8 cellular contexts compared by ENCODE assay signal in the genomic region with DNA sequence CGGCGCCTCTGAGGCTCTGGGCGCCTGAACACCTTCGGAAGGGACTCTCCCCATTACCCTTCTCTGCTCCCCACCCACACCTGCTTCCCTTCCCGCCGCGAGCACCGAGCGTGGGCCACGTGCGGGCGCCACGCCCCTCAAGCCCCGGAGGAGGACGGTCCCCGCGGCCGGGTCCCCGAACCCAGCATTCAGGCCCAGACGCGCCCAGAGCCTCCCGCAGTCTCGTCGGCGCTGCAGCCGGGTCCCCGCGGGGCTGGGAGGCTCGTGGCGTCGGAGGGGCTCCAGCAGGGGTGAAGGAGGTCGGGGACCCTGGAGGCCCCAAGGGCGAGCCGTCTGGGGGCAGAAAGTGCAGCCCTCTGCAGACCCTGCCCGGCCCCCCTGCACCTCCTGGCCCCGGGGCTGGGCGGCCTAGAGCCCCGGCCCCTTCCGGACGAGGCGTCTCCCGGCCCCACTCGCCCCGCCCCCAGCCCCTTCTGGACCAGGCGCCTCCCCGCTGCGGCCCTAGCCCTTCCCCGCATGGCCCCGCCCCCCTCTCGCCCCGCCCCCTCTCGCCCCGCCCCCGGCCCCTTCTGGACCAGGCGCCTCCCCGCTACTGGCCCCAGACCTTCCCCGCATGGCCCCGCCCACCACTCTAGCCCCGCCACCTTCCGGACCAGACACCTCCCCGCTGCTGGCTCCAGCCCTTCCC. TPM values are rescaled to one million over a fixed set of nuclear protein-coding genes. Genes with fewer than 3 reads are reported as not detected.
A peak's percentile ranks its signal among the peaks of the same experiment; 100 is the strongest.
DNase-seq lines count a peak whose midpoint lies in the region; ATAC-seq and TF ChIP-seq lines count a peak whose summit lies in the region.

No MANE protein-coding gene starts in this region.

- H3K27ac ChIP-seq in CD8-positive, alpha-beta T cell (ENCODE audit: low read depth, low read length) = no peak overlapping the region
- H3K27ac ChIP-seq in adrenal gland = peak overlapping the region in 1 of 5 donors; percentile 78

- intact Hi-C loops in CD8-positive, alpha-beta T cell (cut with DNase I, micrococcal nuclease) = loop anchor here (1.0 to 10.0 kb wide), 4 partner anchors 24 to 147 kb away; partner anchors contain the start of genes LRRC47 (in 2 of the 2), C1orf174 (in 1 of the 2) and TPRG1L (in 1 of the 2)
- intact Hi-C loops in adrenal gland (cut with DNase I) = no loop called here
- intact Hi-C loops in left ventricle myocardium superior (cut with micrococcal nuclease) = no loop called here

- POLR2A ChIA-PET in CD8-positive, alpha-beta T cell (lab: Charles Lee) = no interaction called here

- H3K4me3 Mint-ChIP-seq in CD8-positive, alpha-beta T cell = peak overlapping the region; percentile 80

- H3K9me3 ChIP-seq in CD8-positive, alpha-beta T cell (ENCODE audit: low read length) = no peaks in the 10 kb centered on the region
- H3K9me3 ChIP-seq in adrenal gland (replicated peaks in 1 of 3) = no peaks in the 10 kb centered on the region

- no peak overlapping the region for H3K27ac Mint-ChIP-seq in CD8-positive, alpha-beta T cell

- H3K4me3 ChIP-seq in CD8-positive, alpha-beta T cell (ENCODE audit: low read depth, low read length) = peak overlapping the region; percentile 71
- peak overlapping the region in 3 of 4 donors; percentile 40 to 69 (median 65) for H3K4me3 ChIP-seq in adrenal gland

- H3K4me1 Mint-ChIP-seq in CD8-positive, alpha-beta T cell (ENCODE audit: low read depth) = peaks cover 10% of the 10 kb centered on the region

- peak; percentile 25 to 30 for TF ChIP-seq POLR2A in adrenal gland (IDR thresholded peaks at IDR 0.05)

- no peaks in the 10 kb centered on the region for H3K36me3 Mint-ChIP-seq in CD8-positive, alpha-beta T cell

- no peaks in the 10 kb centered on the region for H3K36me3 ChIP-seq in CD8-positive, alpha-beta T cell (ENCODE audit: insufficient read depth, low read length)
- no peaks in the 10 kb centered on the region for H3K36me3 ChIP-seq in adrenal gland (replicated peaks in 1 of 2)

- peaks cover 10% of the 10 kb centered on the region for H3K4me1 ChIP-seq in CD8-positive, alpha-beta T cell (ENCODE audit: insufficient read depth, low read length)
- peaks cover 14 to 37% of the 10 kb centered on the region in 2 donors for H3K4me1 ChIP-seq in adrenal gland (replicated peaks in 1 of 2)

- peaks cover 3% of the 10 kb centered on the region for H3K27me3 Mint-ChIP-seq in CD8-positive, alpha-beta T cell (ENCODE audit: low read depth)

- H3K27me3 ChIP-seq in CD8-positive, alpha-beta T cell (ENCODE audit: insufficient read depth, low read length) = no peaks in the 10 kb centered on the region
- H3K27me3 ChIP-seq in adrenal gland = no peaks in the 10 kb centered on the region

- H3K9me3 Mint-ChIP-seq in CD8-positive, alpha-beta T cell = no peaks in the 10 kb centered on the region

- 1% methylated on average over 56 to 57 of the region's 61 CpGs; no CpG with 5 or more reads in 2 of the 4 donors for whole genome bisulfite sequencing in adrenal gland, 4 donors

- TF ChIP-seq CTCF in CD8-positive, alpha-beta T cell (IDR thresholded peaks at IDR 0.05) = no peak
- no peak for TF ChIP-seq CTCF in adrenal gland (IDR thresholded peaks at IDR 0.05)

- CTCF ChIA-PET in CD8-positive, alpha-beta T cell (lab: Charles Lee) = interaction anchor here (0.7 kb wide), 1 partner anchor 48 kb away, joined by 3 read pairs; no protein-coding TSS in a partner anchor

- ATAC-seq in CD8-positive, alpha-beta T cell = peak; percentile 79
- ATAC-seq in GM21381 (IDR thresholded peaks at IDR 0.05; ENCODE audit: unreplicated experiment) (peak; percentile 66), left ventricle myocardium superior (peak; percentile 87), GM18870 (IDR thresholded peaks at IDR 0.05; ENCODE audit: unreplicated experiment) (no peak)

- peak; percentile 70 to 89 (median 85) for DNase-seq in CD8-positive, alpha-beta T cell
- DNase-seq in KG1 (lab: John Stamatoyannopoulos, UW) = peak; percentile 23
- DNase-seq in T-helper 1 cell = peak; percentile 83 to 87 (median 86)
- DNase-seq in adrenal gland = peak; percentile 86 to 94 (median 90)
- DNase-seq in left ventricle myocardium superior = peak; percentile 94
- DNase-seq in retina = peak; percentile 82

RNA-seq across cellular contexts. Expression of gene SMIM1, which starts 0.4 kb away (rescaled TPM):
- total RNA-seq in CD8-positive, alpha-beta T cell = 1 to 10 TPM; 1.5 to 1.6 TPM
- total RNA-seq in adrenal gland (10 to 100 TPM in 2 of 8 donors, 1 to 10 TPM in 4, not detected in 2; 3.9 to 14.0 (median 4.8) TPM), left ventricle myocardium superior (15.3 TPM)
- polyA plus RNA-seq in adrenal gland = 10 to 100 TPM in 1 of 3 donors, 1 to 10 TPM in 1, under 1 TPM in 1; 0.35 to 22.0 (median 8.8) TPM

RNA-seq across cellular contexts. Expression of gene CCDC27, which starts 19.9 kb away (rescaled TPM):
- total RNA-seq in CD8-positive, alpha-beta T cell = not detected
- total RNA-seq in adrenal gland = not detected
- polyA plus RNA-seq in adrenal gland = not detected
- not detected for total RNA-seq in left ventricle myocardium superior

RNA-seq across cellular contexts. Expression of gene LRRC47, which starts 24.1 kb away (rescaled TPM):
- 10 to 100 TPM; 31.8 to 36.3 TPM for total RNA-seq in CD8-positive, alpha-beta T cell
- total RNA-seq in adrenal gland = 10 to 100 TPM; 36.2 to 58.3 (median 48.5) TPM
- 10 to 100 TPM; 16.9 to 46.1 (median 17.5) TPM for polyA plus RNA-seq in adrenal gland
- total RNA-seq in left ventricle myocardium superior = 57.5 TPM

Comparison
In these comparisons a context has a peak if more than half of its experiments do, and no peak if none do; other contexts are left out.
1. DNase-seq: peak in every context shown above with its lines; median percentile 94 in left ventricle myocardium superior; 90 in adrenal gland; 86 in T-helper 1 cell; 85 in CD8-positive, alpha-beta T cell; 82 in retina; 23 in KG1.
2. intact Hi-C loops: an anchor here in CD8-positive, alpha-beta T cell (1.0 to 10.0 kb wide); none called in adrenal gland and left ventricle myocardium superior.